In the genomic region with DNA sequence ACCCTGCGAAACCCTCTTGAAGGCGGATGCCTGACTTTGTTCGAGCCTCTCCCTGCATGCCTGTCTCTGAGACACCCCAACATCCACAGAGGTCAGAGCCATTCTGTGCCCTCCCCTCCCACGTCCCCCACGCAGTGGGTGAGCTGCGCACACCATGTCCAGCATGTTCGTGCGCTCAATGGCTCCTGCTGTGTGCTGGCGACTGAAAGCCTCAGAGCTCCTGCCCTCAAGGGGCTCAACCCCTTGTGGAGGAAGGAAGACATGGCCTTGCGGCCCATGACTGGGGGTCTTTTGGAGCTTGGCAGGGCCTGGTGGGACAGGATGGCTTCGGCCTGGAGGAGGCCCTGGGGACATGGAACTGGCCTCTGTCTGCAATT, we compare ENCODE assay signal across 20 cellular contexts.
"Had no signal": no experiment of that assay in that cellular context is flagged by ENCODE, and none has a peak within 500 bp of the region (broad histone marks: within the 10 kb centered on the region; RNA-seq: fewer than 3 reads in every experiment).

No MANE protein-coding gene starts in this region.

- H3K9me3 Mint-ChIP-seq: activated CD4-positive, alpha-beta T cell treated with anti-CD3 and anti-CD28 coated beads, Interleukin-2, amount 10 ng/mL, durations not matched to agents 7 days and 5 days; activated naive CD8-positive, alpha-beta T cell treated with anti-CD3 and anti-CD28 coated beads for 36 hours; mesothelial cell of epicardium; natural killer cell had no signal

- H3K4me3 ChIP-seq: esophagus muscularis mucosa, lower lobe of right lung, right lobe of liver, transverse colon, vagina had no signal

- ATAC-seq: left colon; lower lobe of right lung; natural killer cell; right lobe of liver; stimulated activated naive B cell treated with anti-CD40 and anti-IgM and Interleukin-4, amounts not matched to agents 10 μg/mL and 1 μg/mL and 100 μg/mL, for 72 hours had no signal

- H3K4me1 ChIP-seq: lower lobe of right lung, right lobe of liver, vagina had no signal

- DNase-seq: activated CD4-positive, alpha-beta T cell treated with anti-CD3 and anti-CD28 coated beads, Interleukin-2, amount 10 ng/mL, durations not matched to agents 7 days and 5 days; activated naive CD4-positive, alpha-beta T cell treated with Interleukin-2 at 50 U/mL for 16 hours; activated naive CD8-positive, alpha-beta T cell treated with anti-CD3 and anti-CD28 coated beads for 36 hours; activated T-cell treated with anti-CD3 and anti-CD28 coated beads for 4 hours; central memory CD4-positive, alpha-beta T cell; effector memory CD4-positive, alpha-beta T cell; left colon; lower lobe of right lung; natural killer cell; small intestine; stimulated activated CD4-positive, alpha-beta T cell treated with anti-CD3 and anti-CD28 coated beads, Interleukin-2, amount 100 ng/mL, for 24 hours; stimulated activated naive B cell treated with anti-CD40 and anti-IgM and Interleukin-4, amounts not matched to agents 10 μg/mL and 1 μg/mL and 100 μg/mL, for 72 hours; T-helper 1 cell; transverse colon; WERI-Rb-1 had no signal

- H3K36me3 Mint-ChIP-seq: natural killer cell had no signal

- H3K9me3 ChIP-seq: esophagus muscularis mucosa, lower lobe of right lung, neutrophil, right lobe of liver, transverse colon, vagina had no signal

- H3K27ac Mint-ChIP-seq: activated CD4-positive, alpha-beta T cell treated with anti-CD3 and anti-CD28 coated beads, Interleukin-2, amount 10 ng/mL, durations not matched to agents 7 days and 5 days; activated naive CD8-positive, alpha-beta T cell treated with anti-CD3 and anti-CD28 coated beads for 36 hours; mesothelial cell of epicardium; natural killer cell; stimulated activated naive B cell treated with anti-CD40 and anti-IgM and Interleukin-4, amounts not matched to agents 10 μg/mL and 1 μg/mL and 100 μg/mL, for 72 hours had no signal

- H3K27me3 ChIP-seq: esophagus muscularis mucosa, neutrophil, right lobe of liver, transverse colon, vagina had no signal

- H3K4me3 Mint-ChIP-seq: activated CD4-positive, alpha-beta T cell treated with anti-CD3 and anti-CD28 coated beads, Interleukin-2, amount 10 ng/mL, durations not matched to agents 7 days and 5 days; activated naive CD8-positive, alpha-beta T cell treated with anti-CD3 and anti-CD28 coated beads for 36 hours; mesothelial cell of epicardium; natural killer cell; stimulated activated naive B cell treated with anti-CD40 and anti-IgM and Interleukin-4, amounts not matched to agents 10 μg/mL and 1 μg/mL and 100 μg/mL, for 72 hours had no signal

- H3K27me3 Mint-ChIP-seq: activated CD4-positive, alpha-beta T cell treated with anti-CD3 and anti-CD28 coated beads, Interleukin-2, amount 10 ng/mL, durations not matched to agents 7 days and 5 days; activated naive CD8-positive, alpha-beta T cell treated with anti-CD3 and anti-CD28 coated beads for 36 hours; stimulated activated naive B cell treated with anti-CD40 and anti-IgM and Interleukin-4, amounts not matched to agents 10 μg/mL and 1 μg/mL and 100 μg/mL, for 72 hours had no signal

- H3K36me3 ChIP-seq: right lobe of liver, transverse colon, vagina, WERI-Rb-1 had no signal

- H3K27ac ChIP-seq: esophagus muscularis mucosa, lower lobe of right lung, neutrophil, right lobe of liver, transverse colon, vagina, WERI-Rb-1 had no signal
